ENCODE assay signal across 15 cellular contexts in genomic region chr17:64278614-64279013, GRCh38. TPM values are rescaled to one million over a fixed set of nuclear protein-coding genes. Genes with fewer than 3 reads are reported as not detected.
DNase-seq lines count a peak whose midpoint lies in the region; TF ChIP-seq lines count a peak whose summit lies in the region.
"Had no signal": no experiment of that assay in that cellular context is flagged by ENCODE, and none has a peak within 500 bp of the region (broad histone marks: within the 10 kb centered on the region; RNA-seq: fewer than 3 reads in every experiment).

No MANE protein-coding gene starts in this region.

- no peak overlapping the region for H3K27ac ChIP-seq in endodermal cell (ENCODE audit: low read depth, low read length)

- H3K9me3 Mint-ChIP-seq in endodermal cell: no peaks in the 10 kb centered on the region
- no peaks in the 10 kb centered on the region for H3K9me3 Mint-ChIP-seq in nephron progenitor cell
- H3K9me3 Mint-ChIP-seq: memory B cell had no signal

- no peaks in the 10 kb centered on the region for H3K4me1 ChIP-seq in endodermal cell (ENCODE audit: control insufficient read depth, insufficient read depth, low read length)

- 66% methylated on average over 3 of the region's 3 CpGs; no CpG with 5 or more reads in 1 of the 2 experiments for WGBS in endodermal cell (ENCODE audit: insufficient coverage in 1 of 2, insufficient read length in 1 of 2), 2 experiments

- H3K4me3 ChIP-seq in GM06990 (replicated peaks; ENCODE audit: low read depth, low read length) (no peak overlapping the region), endodermal cell (ENCODE audit: low read length) (no peak overlapping the region)
- H3K4me3 ChIP-seq: adrenal gland, esophagus muscularis mucosa, smooth muscle cell had no signal

- H3K27me3 ChIP-seq in GM06990 (replicated peaks; ENCODE audit: control insufficient read depth, insufficient read depth, low read length) (no peaks in the 10 kb centered on the region), endodermal cell (ENCODE audit: control insufficient read depth, insufficient read depth, low read length, poor library complexity, severe bottlenecking) (no peaks in the 10 kb centered on the region)
- H3K27me3 ChIP-seq: adrenal gland, esophagus muscularis mucosa had no signal

- H3K36me3 Mint-ChIP-seq in endodermal cell (ENCODE audit: low read depth): no peaks in the 10 kb centered on the region
- no peaks in the 10 kb centered on the region for H3K36me3 Mint-ChIP-seq in nephron progenitor cell (ENCODE audit: low read depth)
- H3K36me3 Mint-ChIP-seq: memory B cell had no signal

- H3K9me3 ChIP-seq in endodermal cell (ENCODE audit: control insufficient read depth, low read length): no peaks in the 10 kb centered on the region
- H3K9me3 ChIP-seq: adrenal gland, esophagus muscularis mucosa had no signal

- H3K9ac ChIP-seq in endodermal cell (ENCODE audit: extremely low read depth, low read length, poor library complexity, severe bottlenecking): no peak overlapping the region

- H3K27ac Mint-ChIP-seq in endodermal cell (no peak overlapping the region), nephron progenitor cell (peak overlapping the region; percentile 85)
- H3K27ac Mint-ChIP-seq: memory B cell had no signal

- H3K36me3 ChIP-seq in GM06990 (ENCODE audit: control insufficient read depth, insufficient read depth, low read length): no peaks in the 10 kb centered on the region
- no peaks in the 10 kb centered on the region for H3K36me3 ChIP-seq in endodermal cell (ENCODE audit: control insufficient read depth, insufficient read depth, low read length)
- H3K36me3 ChIP-seq: adrenal gland, esophagus muscularis mucosa had no signal

- no peaks in the 10 kb centered on the region for H3K27me3 Mint-ChIP-seq in endodermal cell (ENCODE audit: insufficient read depth)
- peaks cover 4% of the 10 kb centered on the region for H3K27me3 Mint-ChIP-seq in nephron progenitor cell (ENCODE audit: low read depth, poor library complexity)
- H3K27me3 Mint-ChIP-seq: memory B cell had no signal

- TF ChIP-seq CTCF in GM06990 (IDR thresholded peaks at IDR 0.05; ENCODE audit: insufficient read depth, low read length, poor library complexity, severe bottlenecking) (no peak), endodermal cell (conservative IDR thresholded peaks at IDR 0.05) (no peak), nephron progenitor cell (IDR thresholded peaks at IDR 0.05) (no peak)

- H3K4me1 Mint-ChIP-seq in endodermal cell: no peaks in the 10 kb centered on the region
- H3K4me1 Mint-ChIP-seq in nephron progenitor cell: peaks cover 34% of the 10 kb centered on the region

- DNase-seq in GM06990 (ENCODE audit: extremely low read depth, insufficient read length): peak; percentile 10
- peak; percentile 64 for DNase-seq in NCI-H69 (lab: John Stamatoyannopoulos, UW)
- peak; percentile 59 for DNase-seq in endodermal cell
- DNase-seq in nephron progenitor cell: no peak
- DNase-seq in COR-L47 (lab: John Stamatoyannopoulos, UW): no peak
- DNase-seq in iPS-NIHi7 (ENCODE audit: extremely low spot score): no peak
- DNase-seq in NCI-H524 (lab: John Stamatoyannopoulos, UW): no peak
- DNase-seq in retina: no peak
- DNase-seq: activated CD4-positive, CD25-positive, alpha-beta regulatory T cell treated with anti-CD3 and anti-CD28 coated beads, Interleukin-2, amount 50 U/mL, for 72 hours; adrenal gland; GOT3; NCI-H1092 treated with DMSO at 0.1 percent for 48 hours had no signal

- no peak overlapping the region for H3K4me3 Mint-ChIP-seq in endodermal cell
- no peak overlapping the region for H3K4me3 Mint-ChIP-seq in nephron progenitor cell
- H3K4me3 Mint-ChIP-seq: memory B cell had no signal

RNA-seq across cellular contexts. Expression of gene TEX2, which starts 15.6 kb away (rescaled TPM):
- total RNA-seq in endodermal cell: 10 to 100 TPM; 11.6 to 13.1 TPM
- polyA plus RNA-seq in endodermal cell (2013, experiment 1 of 2): 11.5 TPM
- 9.5 TPM for polyA plus RNA-seq in endodermal cell (2013, experiment 2 of 2)

Comparison
In these comparisons a context has a peak if more than half of its experiments do, and no peak if none do; other contexts are left out.
1. DNase-seq: peak in GM06990 (single experiment), NCI-H69 (single experiment) and endodermal cell (single experiment); none in nephron progenitor cell (single experiment), COR-L47 (single experiment), iPS-NIHi7 (single experiment), NCI-H524 (0 of 2) and retina (single experiment).